In genomic region chr17:62739666-62740065, GRCh38 we compare ENCODE assay signal across 1 cellular context.
TF ChIP-seq lines count a peak whose summit lies in the region.

No MANE protein-coding gene starts in this region.

TF ChIP-seq in GM23338, 12 proteins besides CTCF, POLR2A, EP300 and RAD21 (continued from another document):
- no peak for TF ChIP-seq ZNF462 (CRISPR knock-in tag; IDR thresholded peaks at IDR 0.05)
- TF ChIP-seq ZNF331 (CRISPR knock-in tag; IDR thresholded peaks at IDR 0.05; ENCODE audit: low read depth), result no peak
- TF ChIP-seq NANOG (IDR thresholded peaks at IDR 0.05; ENCODE audit: borderline replicate concordance), result no peak
- no peak for TF ChIP-seq ETS1 (IDR thresholded peaks at IDR 0.05)
- no peak for TF ChIP-seq EZH2phosphoT487 (IDR thresholded peaks at IDR 0.05; ENCODE audit: unreplicated experiment)
- TF ChIP-seq ZNF114 (CRISPR knock-in tag; IDR thresholded peaks at IDR 0.05), result no peak
- TF ChIP-seq EZH2 (IDR thresholded peaks at IDR 0.05; ENCODE audit: low read depth, unreplicated experiment), result no peak
- no peak for TF ChIP-seq JUNB (IDR thresholded peaks at IDR 0.05; ENCODE audit: unreplicated experiment)
- TF ChIP-seq POLR2AphosphoS5 (IDR thresholded peaks at IDR 0.05; ENCODE audit: low read depth), result no peak
- TF ChIP-seq STAT1 (IDR thresholded peaks at IDR 0.05; ENCODE audit: unreplicated experiment), result no peak
- TF ChIP-seq CREB1 (CRISPR knock-in tag; IDR thresholded peaks at IDR 0.05; ENCODE audit: low read depth), result no peak
